Comparison of ENCODE assay signal across 22 cellular contexts in genomic region chr7:43871064-43871463, GRCh38. TPM values are rescaled to one million over a fixed set of nuclear protein-coding genes. Genes with fewer than 3 reads are reported as not detected.
A peak's percentile ranks its signal among the peaks of the same experiment; 100 is the strongest.
DNase-seq lines count a peak whose midpoint lies in the region; ATAC-seq and TF ChIP-seq lines count a peak whose summit lies in the region.
"Had no signal": no experiment of that assay in that cellular context is flagged by ENCODE, and none has a peak within 500 bp of the region (broad histone marks: within the 10 kb centered on the region; RNA-seq: fewer than 3 reads in every experiment).

No MANE protein-coding gene starts in this region.

- no peak overlapping the region for H3K14ac ChIP-seq in mesenchymal stem cell (ENCODE audit: low read length in 2 of 2)

- H3K79me1 ChIP-seq in mesenchymal stem cell (replicated peaks; ENCODE audit: low read length, poor library complexity, severe bottlenecking) = peaks cover 21% of the 10 kb centered on the region

- H3K4me1 ChIP-seq in CD8-positive, alpha-beta T cell (ENCODE audit: insufficient read depth, low read length) = peaks cover 14% of the 10 kb centered on the region
- H3K4me1 ChIP-seq in mesenchymal stem cell (ENCODE audit: control insufficient read depth, insufficient read depth, low read depth, low read length) (peaks cover 16% of the 10 kb centered on the region), spleen (peaks cover 9 to 36% (median 22%) of the 10 kb centered on the region in 6 donors), hepatocyte (ENCODE audit: insufficient read depth) (peaks cover 20% of the 10 kb centered on the region)
- H3K4me1 ChIP-seq: prostate gland had no signal

- peak overlapping the region; percentile 45 for H3K4me3 Mint-ChIP-seq in CD8-positive, alpha-beta T cell
- H3K4me3 Mint-ChIP-seq in T-helper 17 cell = no peak overlapping the region
- H3K4me3 Mint-ChIP-seq: activated naive CD8-positive, alpha-beta T cell treated with anti-CD3 and anti-CD28 coated beads, Interleukin-2, amount 10 ng/mL, durations not matched to agents 7 days and 5 days; stimulated activated memory B cell treated with anti-CD40 and anti-IgM and Interleukin-4, amounts not matched to agents 10 μg/mL and 1 μg/mL and 100 μg/mL, for 72 hours had no signal

- no peak for DNase-seq in CD8-positive, alpha-beta T cell
- DNase-seq in T-helper 17 cell = no peak
- DNase-seq in mesenchymal stem cell = no peak
- DNase-seq in spleen = peak; percentile 34
- DNase-seq in hepatocyte (ENCODE audit: low spot score) = no peak
- no peak for DNase-seq in foreskin fibroblast
- no peak for DNase-seq in D341Med (ENCODE audit: low spot score)
- no peak for DNase-seq in ACHN
- DNase-seq: activated CD4-positive, alpha-beta T cell treated with anti-CD3 and anti-CD28 coated beads for 1 hour; activated naive CD8-positive, alpha-beta T cell treated with anti-CD3 and anti-CD28 coated beads, Interleukin-2, amount 10 ng/mL, durations not matched to agents 7 days and 5 days; AML-193; heart right ventricle; NCI-H1105; NCI-H2029; NCI-H82; SHP77 treated with DMSO at 0.1 percent for 48 hours; testis had no signal

- WGBS in mesenchymal stem cell = 100% methylated on average over 1 of the region's 3 CpGs
- WGBS in spleen, 5 donors = 84 to 95% (median 87%) methylated on average over 3 of the region's 3 CpGs
- 97% methylated on average over 3 of the region's 3 CpGs for WGBS in hepatocyte (ENCODE audit: low lambda C conversion rate, missing lambda C conversion rate)

- no peak overlapping the region for H2BK12ac ChIP-seq in mesenchymal stem cell (ENCODE audit: low read length in 2 of 2)

- H3K23ac ChIP-seq in mesenchymal stem cell (ENCODE audit: low read length in 2 of 2) = no peak overlapping the region

- peak overlapping the region in 1 of 2 experiments; percentile 21 for H3K18ac ChIP-seq in mesenchymal stem cell (ENCODE audit: low read depth in 1 of 2, low read length in 2 of 2)

- H2AFZ ChIP-seq in mesenchymal stem cell (ENCODE audit: low read depth, low read length) = no peak overlapping the region
- H2AFZ ChIP-seq in hepatocyte = no peak overlapping the region

- CTCF ChIA-PET in CD8-positive, alpha-beta T cell (lab: Charles Lee) = no interaction called here

- no peak for TF ChIP-seq CTCF in CD8-positive, alpha-beta T cell (IDR thresholded peaks at IDR 0.05)
- TF ChIP-seq CTCF in spleen (IDR thresholded peaks at IDR 0.05 in 8 of 11, conservative IDR thresholded peaks at IDR 0.05 in 3 of 11) (no peak), hepatocyte (IDR thresholded peaks at IDR 0.05; ENCODE audit: poor library complexity) (no peak), foreskin fibroblast (IDR thresholded peaks at IDR 0.05; ENCODE audit: low read depth, low read length) (no peak)

- H3K27me3 ChIP-seq in CD8-positive, alpha-beta T cell (ENCODE audit: insufficient read depth, low read length) = no peaks in the 10 kb centered on the region
- no peaks in the 10 kb centered on the region for H3K27me3 ChIP-seq in mesenchymal stem cell (ENCODE audit: control insufficient read depth in 1 of 2, insufficient read depth in 1 of 2, low read length in 2 of 2)
- no peaks in the 10 kb centered on the region for H3K27me3 ChIP-seq in spleen (replicated peaks in 1 of 7)
- no peaks in the 10 kb centered on the region for H3K27me3 ChIP-seq in hepatocyte
- H3K27me3 ChIP-seq: heart right ventricle, testis had no signal

- no peak overlapping the region for H2BK15ac ChIP-seq in mesenchymal stem cell (ENCODE audit: low read depth, poor library complexity, severe bottlenecking)

- no peak overlapping the region for H3K27ac Mint-ChIP-seq in CD8-positive, alpha-beta T cell
- H3K27ac Mint-ChIP-seq in T-helper 17 cell = peak overlapping the region; percentile 59
- H3K27ac Mint-ChIP-seq: activated naive CD8-positive, alpha-beta T cell treated with anti-CD3 and anti-CD28 coated beads, Interleukin-2, amount 10 ng/mL, durations not matched to agents 7 days and 5 days; mesothelial cell of epicardium had no signal

- H3K36me3 ChIP-seq in CD8-positive, alpha-beta T cell (ENCODE audit: insufficient read depth, low read length) = no peaks in the 10 kb centered on the region
- H3K36me3 ChIP-seq in mesenchymal stem cell (ENCODE audit: control insufficient read depth in 1 of 2, insufficient read depth in 2 of 2, low read depth in 1 of 2, low read length in 2 of 2) (peaks cover 28 to 38% of the 10 kb centered on the region in 2 experiments), spleen (peaks cover 0 to 36% (median 24%) of the 10 kb centered on the region in 6 donors), hepatocyte (replicated peaks; ENCODE audit: insufficient read depth, low read depth) (no peaks in the 10 kb centered on the region)
- H3K36me3 ChIP-seq: prostate gland had no signal

- H3K4me2 ChIP-seq in mesenchymal stem cell (ENCODE audit: low read length, poor library complexity, severe bottlenecking) (no peak overlapping the region), hepatocyte (no peak overlapping the region)

- POLR2A ChIA-PET in CD8-positive, alpha-beta T cell (lab: Charles Lee) = no interaction called here

- H3K36me3 Mint-ChIP-seq in CD8-positive, alpha-beta T cell = peaks cover 37% of the 10 kb centered on the region
- peaks cover 3% of the 10 kb centered on the region for H3K36me3 Mint-ChIP-seq in T-helper 17 cell (ENCODE audit: low read depth)

- no peak overlapping the region for H3K4me3 ChIP-seq in CD8-positive, alpha-beta T cell (ENCODE audit: low read depth, low read length)
- H3K4me3 ChIP-seq in mesenchymal stem cell (ENCODE audit: insufficient read depth in 1 of 2, low read depth in 1 of 2, low read length in 2 of 2) = no peak overlapping the region
- no peak overlapping the region for H3K4me3 ChIP-seq in spleen
- no peak overlapping the region for H3K4me3 ChIP-seq in hepatocyte
- no peak overlapping the region for H3K4me3 ChIP-seq in foreskin fibroblast (ENCODE audit: low read depth in 1 of 2, low read length in 2 of 2)
- H3K4me3 ChIP-seq: heart right ventricle, prostate gland, skin epidermis, testis had no signal

- H4K91ac ChIP-seq in mesenchymal stem cell (ENCODE audit: low read length) = no peak overlapping the region

- no peaks in the 10 kb centered on the region for H3K9me3 Mint-ChIP-seq in CD8-positive, alpha-beta T cell
- H3K9me3 Mint-ChIP-seq: mesothelial cell of epicardium; stimulated activated memory B cell treated with anti-CD40 and anti-IgM and Interleukin-4, amounts not matched to agents 10 μg/mL and 1 μg/mL and 100 μg/mL, for 72 hours had no signal

- no peaks in the 10 kb centered on the region for H3K27me3 Mint-ChIP-seq in CD8-positive, alpha-beta T cell (ENCODE audit: low read depth)
- no peaks in the 10 kb centered on the region for H3K27me3 Mint-ChIP-seq in T-helper 17 cell
- H3K27me3 Mint-ChIP-seq: activated naive CD8-positive, alpha-beta T cell treated with anti-CD3 and anti-CD28 coated beads, Interleukin-2, amount 10 ng/mL, durations not matched to agents 7 days and 5 days; stimulated activated memory B cell treated with anti-CD40 and anti-IgM and Interleukin-4, amounts not matched to agents 10 μg/mL and 1 μg/mL and 100 μg/mL, for 72 hours had no signal

- H3K4ac ChIP-seq in mesenchymal stem cell (ENCODE audit: low read depth in 1 of 2, low read length in 2 of 2) = no peak overlapping the region

- no peak for ATAC-seq in CD8-positive, alpha-beta T cell
- ATAC-seq in T-helper 17 cell = no peak
- ATAC-seq: heart right ventricle; left lobe of liver; stimulated activated memory B cell treated with anti-CD40 and anti-IgM and Interleukin-4, amounts not matched to agents 10 μg/mL and 1 μg/mL and 100 μg/mL, for 72 hours had no signal

- no peaks in the 10 kb centered on the region for H3K79me2 ChIP-seq in hepatocyte

- H3K27ac ChIP-seq in CD8-positive, alpha-beta T cell (ENCODE audit: low read depth, low read length) = no peak overlapping the region
- H3K27ac ChIP-seq in mesenchymal stem cell (ENCODE audit: low read length, poor library complexity, severe bottlenecking) = peak overlapping the region; percentile 38
- H3K27ac ChIP-seq in spleen = no peak overlapping the region
- H3K27ac ChIP-seq in hepatocyte = no peak overlapping the region
- H3K27ac ChIP-seq: testis had no signal

- H3K9me2 ChIP-seq in hepatocyte (replicated peaks; ENCODE audit: insufficient read depth) = no peaks in the 10 kb centered on the region

- in situ Hi-C loops in ACHN (cut with HindIII; ENCODE audit: low pct_ligation_motif_present, low pct_unique_long_range_greater_than_20kb, low sequenced_read_pairs) = no loop called here

- peak overlapping the region; percentile 99 for H2AK5ac ChIP-seq in mesenchymal stem cell (ENCODE audit: low read length, severe bottlenecking)

- intact Hi-C loops in CD8-positive, alpha-beta T cell (cut with DNase I, micrococcal nuclease) = no loop called here
- intact Hi-C loops in spleen (cut with DNase I; ENCODE audit: low total_unique reads) = no loop called here

- no peak overlapping the region for H2BK120ac ChIP-seq in mesenchymal stem cell (ENCODE audit: low read depth, low read length)

- peaks cover 23% of the 10 kb centered on the region for H3K4me1 Mint-ChIP-seq in CD8-positive, alpha-beta T cell (ENCODE audit: low read depth)
- H3K4me1 Mint-ChIP-seq in T-helper 17 cell = peaks cover 13% of the 10 kb centered on the region

- no peak overlapping the region for H2BK5ac ChIP-seq in mesenchymal stem cell (ENCODE audit: low read depth, low read length, poor library complexity, severe bottlenecking)

- no peak for TF ChIP-seq POLR2A in spleen (IDR thresholded peaks at IDR 0.05)

- no peak overlapping the region for H4K8ac ChIP-seq in mesenchymal stem cell (ENCODE audit: low read length)

- H4K20me1 ChIP-seq in hepatocyte (ENCODE audit: insufficient read depth, poor library complexity, severe bottlenecking) = no peaks in the 10 kb centered on the region

- H3K9me3 ChIP-seq in CD8-positive, alpha-beta T cell (ENCODE audit: low read length) = no peaks in the 10 kb centered on the region
- H3K9me3 ChIP-seq in T-helper 17 cell (ENCODE audit: control insufficient read depth, low read length, poor library complexity, severe bottlenecking) (no peaks in the 10 kb centered on the region), mesenchymal stem cell (ENCODE audit: control insufficient read depth, low read length) (no peaks in the 10 kb centered on the region), spleen (no peaks in the 10 kb centered on the region), hepatocyte (ENCODE audit: low read depth) (no peaks in the 10 kb centered on the region)
- H3K9me3 ChIP-seq: heart right ventricle, prostate gland, testis had no signal

- no peak overlapping the region for H3K9ac ChIP-seq in mesenchymal stem cell (ENCODE audit: low read length)

RNA-seq across cellular contexts. Expression of gene MRPS24, which starts 1.7 kb away (rescaled TPM):
- total RNA-seq in CD8-positive, alpha-beta T cell = 10 to 100 TPM; 61.7 to 74.4 TPM
- total RNA-seq in T-helper 17 cell (10 to 100 TPM; 42.3 to 50.4 TPM), spleen (10 to 100 TPM; 40.7 to 99.0 (median 50.3) TPM), hepatocyte (72.4 and 93.2 TPM in 2 replicates)
- polyA plus RNA-seq in mesenchymal stem cell (2013, experiment 1 of 2) = 167 TPM
- polyA plus RNA-seq in mesenchymal stem cell (2013, experiment 2 of 2) = 166 TPM
- polyA plus RNA-seq in spleen (100 to 1,000 TPM in 2 of 3 donors, 10 to 100 TPM in 1; 73.8 to 121 (median 115) TPM), hepatocyte (138 and 150 TPM in 2 replicates)

RNA-seq across cellular contexts. Expression of gene URGCP, which starts 35.3 kb away (rescaled TPM):
- 10 to 100 TPM; 24.5 to 25.0 TPM for total RNA-seq in CD8-positive, alpha-beta T cell
- total RNA-seq in T-helper 17 cell = 10 to 100 TPM; 22.0 to 23.3 TPM
- 16.7 TPM for polyA plus RNA-seq in mesenchymal stem cell (2013, experiment 1 of 2)
- polyA plus RNA-seq in mesenchymal stem cell (2013, experiment 2 of 2) = 16.2 TPM
- total RNA-seq in spleen = 10 to 100 TPM; 19.8 to 32.1 (median 26.5) TPM
- 10 to 100 TPM in 2 of 3 donors, 1 to 10 TPM in 1; 8.6 to 21.6 (median 15.3) TPM for polyA plus RNA-seq in spleen
- total RNA-seq in hepatocyte = 24.9 and 28.7 TPM in 2 replicates
- 21.7 and 31.9 TPM in 2 replicates for polyA plus RNA-seq in hepatocyte

RNA-seq across cellular contexts. Expression of gene UBE2D4, which starts 55.2 kb away (rescaled TPM):
- total RNA-seq in CD8-positive, alpha-beta T cell = 1 to 10 TPM; 6.8 to 8.4 TPM
- 1 to 10 TPM; 6.4 to 6.9 TPM for total RNA-seq in T-helper 17 cell
- polyA plus RNA-seq in mesenchymal stem cell (2013, experiment 1 of 2) = 10.9 TPM
- polyA plus RNA-seq in mesenchymal stem cell (2013, experiment 2 of 2) = 9.9 TPM
- 10 to 100 TPM; 12.3 to 19.5 (median 15.9) TPM for total RNA-seq in spleen
- polyA plus RNA-seq in spleen = 10 to 100 TPM in 1 of 3 donors, 1 to 10 TPM in 2; 8.2 to 12.8 (median 9.6) TPM
- total RNA-seq in hepatocyte = 12.0 and 16.7 TPM in 2 replicates
- polyA plus RNA-seq in hepatocyte = 11.7 and 22.7 TPM in 2 replicates
